In genomic region chr7:79332091-79332490, GRCh38 we compare ENCODE assay signal across 18 cellular contexts.
"Had no signal": no experiment of that assay in that cellular context is flagged by ENCODE, and none has a peak within 500 bp of the region (broad histone marks: within the 10 kb centered on the region; RNA-seq: fewer than 3 reads in every experiment).

No MANE protein-coding gene starts in this region.

- ATAC-seq: activated CD4-positive, alpha-beta T cell treated with anti-CD3 and anti-CD28 coated beads for 36 hours; activated naive CD4-positive, alpha-beta T cell treated with anti-CD3 and anti-CD28 coated beads, Interleukin-2, amount 50 U/mL, for 72 hours; gastroesophageal sphincter; heart left ventricle; mucosa of descending colon; naive thymus-derived CD8-positive, alpha-beta T cell; psoas muscle; right lobe of liver had no signal

- DNase-seq: activated CD4-positive, alpha-beta T cell treated with anti-CD3 and anti-CD28 coated beads for 36 hours; activated CD4-positive, alpha-beta T cell treated with anti-CD3 and anti-CD28 coated beads, Interleukin-2, amount 50 U/mL, for 48 hours; activated gamma-delta T cell treated with Interleukin-2 at 50 U/mL for 16 hours; activated T-cell treated with anti-CD3 and anti-CD28 coated beads for 4 hours; effector CD4-positive, alpha-beta T cell; heart left ventricle; immature natural killer cell; mesenchymal stem cell; mucosa of descending colon; naive thymus-derived CD8-positive, alpha-beta T cell; psoas muscle; right lobe of liver; small intestine; stimulated activated CD4-positive, alpha-beta T cell treated with anti-CD3 and anti-CD28 coated beads, Interleukin-15, amount 100 ng/mL, for 24 hours; stimulated activated CD4-positive, alpha-beta T cell treated with anti-CD3 and anti-CD28 coated beads, Interleukin-2, amount 100 ng/mL, for 48 hours; upper lobe of left lung had no signal
